In genomic region chr5:147968855-147969254, GRCh38 we compare ENCODE assay signal across 18 cellular contexts.
"Had no signal": no experiment of that assay in that cellular context is flagged by ENCODE, and none has a peak within 500 bp of the region (broad histone marks: within the 10 kb centered on the region; RNA-seq: fewer than 3 reads in every experiment).

No MANE protein-coding gene starts in this region.

- H2AFZ ChIP-seq: parathyroid adenoma had no signal

- H3K36me3 ChIP-seq: right lobe of liver, thoracic aorta, upper lobe of left lung had no signal

- DNase-seq: activated B cell treated with CpG ODN at 0.5 μM for 24 hours; activated CD4-positive, alpha-beta memory T cell treated with anti-CD3 and anti-CD28 coated beads for 36 hours; activated CD4-positive, alpha-beta T cell treated with anti-CD3 and anti-CD28 coated beads for 4 hours; activated naive CD4-positive, alpha-beta T cell; activated naive CD8-positive, alpha-beta T cell treated with anti-CD3 and anti-CD28 coated beads, Interleukin-2, amount 10 ng/mL, durations not matched to agents 7 days and 5 days; activated T-cell treated with anti-CD3 and anti-CD28 coated beads for 4 hours; cortex of kidney; effector CD4-positive, alpha-beta T cell; left cardiac atrium; mesendoderm; naive thymus-derived CD4-positive, alpha-beta T cell; right lobe of liver; stimulated activated naive B cell treated with anti-CD40 and anti-IgM and Interleukin-4, amounts not matched to agents 10 μg/mL and 1 μg/mL and 100 μg/mL, for 72 hours; upper lobe of left lung had no signal

- H3K79me2 ChIP-seq: parathyroid adenoma had no signal

- H3K27ac ChIP-seq: parathyroid adenoma, right lobe of liver, thoracic aorta, upper lobe of left lung had no signal

- H3K4me1 ChIP-seq: parathyroid adenoma, right lobe of liver had no signal

- H3K36me3 Mint-ChIP-seq: activated CD4-positive, alpha-beta memory T cell treated with anti-CD3 and anti-CD28 coated beads for 36 hours; activated naive CD8-positive, alpha-beta T cell treated with anti-CD3 and anti-CD28 coated beads, Interleukin-2, amount 10 ng/mL, durations not matched to agents 7 days and 5 days; naive thymus-derived CD4-positive, alpha-beta T cell; stimulated activated naive B cell treated with anti-CD40 and anti-IgM and Interleukin-4, amounts not matched to agents 10 μg/mL and 1 μg/mL and 100 μg/mL, for 72 hours had no signal

- H3K27me3 Mint-ChIP-seq: activated CD4-positive, alpha-beta memory T cell treated with anti-CD3 and anti-CD28 coated beads for 36 hours; activated naive CD8-positive, alpha-beta T cell treated with anti-CD3 and anti-CD28 coated beads, Interleukin-2, amount 10 ng/mL, durations not matched to agents 7 days and 5 days; stimulated activated naive B cell treated with anti-CD40 and anti-IgM and Interleukin-4, amounts not matched to agents 10 μg/mL and 1 μg/mL and 100 μg/mL, for 72 hours had no signal

- H3K27me3 ChIP-seq: right lobe of liver, upper lobe of left lung had no signal

- H3K4me3 ChIP-seq: right lobe of liver, thoracic aorta, upper lobe of left lung had no signal

- ATAC-seq: esophagus mucosa; left cardiac atrium; naive thymus-derived CD4-positive, alpha-beta T cell; right lobe of liver; stimulated activated naive B cell treated with anti-CD40 and anti-IgM and Interleukin-4, amounts not matched to agents 10 μg/mL and 1 μg/mL and 100 μg/mL, for 72 hours had no signal

- FAIRE-seq: islet of Langerhans had no signal

- H3K27ac Mint-ChIP-seq: activated B cell treated with CpG ODN at 0.5 μM for 24 hours; activated CD4-positive, alpha-beta memory T cell treated with anti-CD3 and anti-CD28 coated beads for 36 hours; activated naive CD8-positive, alpha-beta T cell treated with anti-CD3 and anti-CD28 coated beads, Interleukin-2, amount 10 ng/mL, durations not matched to agents 7 days and 5 days; naive thymus-derived CD4-positive, alpha-beta T cell; stimulated activated naive B cell treated with anti-CD40 and anti-IgM and Interleukin-4, amounts not matched to agents 10 μg/mL and 1 μg/mL and 100 μg/mL, for 72 hours had no signal

- H3K4me1 Mint-ChIP-seq: activated B cell treated with CpG ODN at 0.5 μM for 24 hours; activated naive CD8-positive, alpha-beta T cell treated with anti-CD3 and anti-CD28 coated beads, Interleukin-2, amount 10 ng/mL, durations not matched to agents 7 days and 5 days; naive thymus-derived CD4-positive, alpha-beta T cell; stimulated activated naive B cell treated with anti-CD40 and anti-IgM and Interleukin-4, amounts not matched to agents 10 μg/mL and 1 μg/mL and 100 μg/mL, for 72 hours had no signal

- H3K9me3 Mint-ChIP-seq: activated B cell treated with CpG ODN at 0.5 μM for 24 hours; activated CD4-positive, alpha-beta memory T cell treated with anti-CD3 and anti-CD28 coated beads for 36 hours; activated naive CD8-positive, alpha-beta T cell treated with anti-CD3 and anti-CD28 coated beads, Interleukin-2, amount 10 ng/mL, durations not matched to agents 7 days and 5 days; stimulated activated naive B cell treated with anti-CD40 and anti-IgM and Interleukin-4, amounts not matched to agents 10 μg/mL and 1 μg/mL and 100 μg/mL, for 72 hours had no signal

- H3K9me3 ChIP-seq: right lobe of liver, thoracic aorta, upper lobe of left lung had no signal

- H3K4me3 Mint-ChIP-seq: activated B cell treated with CpG ODN at 0.5 μM for 24 hours; activated CD4-positive, alpha-beta memory T cell treated with anti-CD3 and anti-CD28 coated beads for 36 hours; activated naive CD8-positive, alpha-beta T cell treated with anti-CD3 and anti-CD28 coated beads, Interleukin-2, amount 10 ng/mL, durations not matched to agents 7 days and 5 days; naive thymus-derived CD4-positive, alpha-beta T cell; stimulated activated naive B cell treated with anti-CD40 and anti-IgM and Interleukin-4, amounts not matched to agents 10 μg/mL and 1 μg/mL and 100 μg/mL, for 72 hours had no signal

- H3K9ac ChIP-seq: parathyroid adenoma had no signal
